ENCODE assay signal across 8 cellular contexts in the genomic region with DNA sequence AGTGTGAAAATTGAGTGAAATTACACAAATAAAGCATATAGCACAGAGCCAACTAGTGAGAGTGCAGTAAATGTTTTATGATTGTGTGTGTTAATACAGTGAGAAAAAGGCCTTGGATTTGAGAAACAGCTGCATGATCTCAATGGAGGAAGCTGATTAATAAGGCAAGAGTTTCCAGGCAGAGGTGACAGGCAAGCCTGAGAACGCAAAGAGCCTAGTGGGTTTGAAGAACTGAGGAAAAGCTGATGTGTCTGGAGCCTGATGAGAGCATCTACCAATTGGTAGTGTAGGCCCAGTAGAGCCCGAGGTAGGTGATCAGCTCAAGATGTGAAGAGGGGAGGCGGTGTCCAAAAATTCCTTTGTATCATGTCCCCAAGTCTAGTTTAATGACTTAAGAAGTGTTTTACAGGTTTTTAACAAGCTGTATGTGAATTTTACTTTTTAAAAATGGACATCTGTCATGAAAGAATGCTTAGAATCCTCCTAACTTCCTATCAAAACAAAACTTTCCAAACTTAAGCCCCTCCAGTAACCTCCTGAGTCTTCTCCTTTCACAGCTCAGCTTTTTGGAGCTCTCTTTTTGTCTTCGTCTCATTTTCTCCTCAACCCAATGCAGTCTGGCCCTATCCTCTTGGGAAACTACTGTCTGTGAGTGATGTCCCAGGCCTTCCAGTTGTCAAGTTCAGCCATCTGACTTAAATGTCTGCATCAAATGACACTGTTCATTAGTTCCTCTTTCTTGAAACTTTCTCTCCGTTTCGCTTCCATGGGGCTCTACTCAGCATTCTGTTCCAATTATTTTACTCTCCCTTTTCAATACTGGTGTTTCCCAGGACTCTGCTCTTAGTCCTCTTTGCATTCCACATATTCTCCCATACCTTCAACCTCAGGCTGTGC. TPM values are rescaled to one million over a fixed set of nuclear protein-coding genes. Genes with fewer than 3 reads are reported as not detected.
DNase-seq lines count a peak whose midpoint lies in the region; ATAC-seq and TF ChIP-seq lines count a peak whose summit lies in the region.

No MANE protein-coding gene starts in this region.

- H3K36me3 ChIP-seq in NT2/D1 (ENCODE audit: insufficient read depth, insufficient read length, low read length) = peaks cover 15% of the 10 kb centered on the region
- H3K36me3 ChIP-seq in fibroblast of lung (ENCODE audit: control insufficient read depth, insufficient read depth, low read length) = no peaks in the 10 kb centered on the region
- H3K36me3 ChIP-seq in skeletal muscle tissue (ENCODE audit: control insufficient read depth in 3 of 3, insufficient read depth in 3 of 3, low read length in 3 of 3) = no peaks in the 10 kb centered on the region

- peaks cover 7% of the 10 kb centered on the region for H3K27me3 Mint-ChIP-seq in endothelial cell (ENCODE audit: unreplicated experiment)

- H3K4me1 Mint-ChIP-seq in endothelial cell (ENCODE audit: unreplicated experiment) = peaks cover 12% of the 10 kb centered on the region

- H3K4me3 ChIP-seq in NT2/D1 (ENCODE audit: insufficient read length, low read depth) (peak overlapping the region; percentile 99), fibroblast of lung (replicated peaks in 1 of 4; ENCODE audit: control extremely low read depth in 1 of 4, insufficient read depth in 1 of 4, low read depth in 3 of 4, low read length in 4 of 4) (peak overlapping the region; percentile 75 to 97 (median 90)), skeletal muscle tissue (ENCODE audit: low read length in 3 of 3) (peak overlapping the region; percentile 89 to 100 (median 99))

- H3K27ac Mint-ChIP-seq in endothelial cell (ENCODE audit: unreplicated experiment) = no peak overlapping the region

- peak overlapping the region; percentile 80 for H3K4me2 ChIP-seq in fibroblast of lung (ENCODE audit: extremely low read depth, insufficient read depth, low read length)

- H3K9ac ChIP-seq in NT2/D1 (ENCODE audit: insufficient read length, low read depth) (peak overlapping the region; percentile 97), fibroblast of lung (ENCODE audit: insufficient read depth, low read length) (peak overlapping the region; percentile 71), skeletal muscle tissue (ENCODE audit: low read depth in 1 of 3, low read length in 3 of 3) (peak overlapping the region; percentile 82 to 95 (median 91))

- no peak overlapping the region for H3K4me3 Mint-ChIP-seq in endothelial cell (ENCODE audit: unreplicated experiment)

- no peak for ATAC-seq in GM18502 (IDR thresholded peaks at IDR 0.05; ENCODE audit: poor library complexity, unreplicated experiment)

- no peaks in the 10 kb centered on the region for H3K9me3 Mint-ChIP-seq in endothelial cell (ENCODE audit: unreplicated experiment)

- TF ChIP-seq CTCF in fibroblast of lung (conservative IDR thresholded peaks at IDR 0.05 in 1 of 2, IDR thresholded peaks at IDR 0.05 in 1 of 2; ENCODE audit: low read depth in 1 of 2, low read length in 2 of 2) (no peak), endothelial cell (IDR thresholded peaks at IDR 0.05; ENCODE audit: unreplicated experiment) (no peak)

- H3K4me1 ChIP-seq in NT2/D1 (ENCODE audit: insufficient read depth, insufficient read length) (no peaks in the 10 kb centered on the region), fibroblast of lung (ENCODE audit: control insufficient read depth, extremely low read depth, insufficient read depth, low read length) (peaks cover 9% of the 10 kb centered on the region), skeletal muscle tissue (ENCODE audit: control insufficient read depth in 3 of 3, insufficient read depth in 3 of 3, low read length in 3 of 3) (peaks cover 10 to 35% (median 33%) of the 10 kb centered on the region in 3 donors)

- peaks cover 6% of the 10 kb centered on the region for H3K36me3 Mint-ChIP-seq in endothelial cell (ENCODE audit: low read depth, unreplicated experiment)

- no peaks in the 10 kb centered on the region for H3K9me3 ChIP-seq in NT2/D1 (ENCODE audit: insufficient read depth, low read length)
- H3K9me3 ChIP-seq in fibroblast of lung (ENCODE audit: control insufficient read depth, insufficient read depth, low read depth, low read length) = no peaks in the 10 kb centered on the region
- no peaks in the 10 kb centered on the region for H3K9me3 ChIP-seq in skeletal muscle tissue (ENCODE audit: control insufficient read depth in 3 of 3, low read length in 3 of 3)

- no peaks in the 10 kb centered on the region for H4K20me1 ChIP-seq in fibroblast of lung (ENCODE audit: control insufficient read depth, extremely low read depth, insufficient read depth, low read length)

- peak; percentile 28 for DNase-seq in NCI-H82 (lab: John Stamatoyannopoulos, UW)
- no peak for DNase-seq in NCI-H82 treated with DMSO at 0.1 percent for 48 hours (lab: John Stamatoyannopoulos, UW; ENCODE audit: unreplicated experiment)
- no peak for DNase-seq in NT2/D1 (ENCODE audit: low read depth, low spot score)
- peak in 1 of 2 donors; percentile 14 for DNase-seq in fibroblast of lung (ENCODE audit: low read depth in 2 of 2)
- DNase-seq in stimulated activated CD8-positive, alpha-beta memory T cell treated with anti-CD3 and anti-CD28 coated beads, Interleukin-4, amount 100 ng/mL, for 48 hours = no peak
- no peak for DNase-seq in endothelial cell (ENCODE audit: low spot score)

- peaks cover 73% of the 10 kb centered on the region for H3K79me2 ChIP-seq in fibroblast of lung (ENCODE audit: control insufficient read depth, insufficient read depth, low read length)

- peak overlapping the region; percentile 97 for H3K27ac ChIP-seq in fibroblast of lung (ENCODE audit: insufficient read depth, low read length)
- peak overlapping the region; percentile 53 for H3K27ac ChIP-seq in skeletal muscle tissue (ENCODE audit: low read depth, low read length)

- no peak overlapping the region for H2AFZ ChIP-seq in fibroblast of lung (ENCODE audit: low read length)

- no peaks in the 10 kb centered on the region for H3K27me3 ChIP-seq in NT2/D1 (ENCODE audit: insufficient read depth, insufficient read length)
- H3K27me3 ChIP-seq in fibroblast of lung (ENCODE audit: control insufficient read depth, insufficient read depth, low read length) = no peaks in the 10 kb centered on the region
- no peaks in the 10 kb centered on the region for H3K27me3 ChIP-seq in skeletal muscle tissue (ENCODE audit: control insufficient read depth in 3 of 3, insufficient read depth in 3 of 3, low read length in 3 of 3)

RNA-seq across cellular contexts. Expression of gene CDC40, which starts 1.2 kb away (rescaled TPM):
- total RNA-seq in fibroblast of lung (20.3 and 22.1 TPM in 2 replicates), skeletal muscle tissue (11.0 TPM), endothelial cell (ENCODE audit: unreplicated experiment) (23.2 TPM)
- 16.4 and 21.5 TPM in 2 replicates for polyA plus RNA-seq in fibroblast of lung
- polyA plus RNA-seq in fibroblast of lung (2012) = 14.1 and 15.0 TPM in 2 replicates
- polyA minus RNA-seq in fibroblast of lung (ENCODE audit: low replicate concordance) = 4.3 and 7.7 TPM in 2 replicates

RNA-seq across cellular contexts. Expression of gene WASF1, which starts 1.9 kb away (rescaled TPM):
- total RNA-seq in fibroblast of lung (8.5 and 13.2 TPM in 2 replicates), skeletal muscle tissue (2.1 TPM), endothelial cell (ENCODE audit: unreplicated experiment) (110 TPM)
- 28.2 and 37.7 TPM in 2 replicates for polyA plus RNA-seq in fibroblast of lung
- polyA plus RNA-seq in fibroblast of lung (2012) = 13.9 and 19.0 TPM in 2 replicates
- polyA minus RNA-seq in fibroblast of lung (ENCODE audit: low replicate concordance) = 11.6 and 20.0 TPM in 2 replicates
